ENCODE assay signal across 9 cellular contexts in genomic region chr1:240093120-240093961, GRCh38. TPM values are rescaled to one million over a fixed set of nuclear protein-coding genes. Genes with fewer than 3 reads are reported as not detected.
DNase-seq lines count a peak whose midpoint lies in the region; ATAC-seq and TF ChIP-seq lines count a peak whose summit lies in the region.
"Had no signal": no experiment of that assay in that cellular context is flagged by ENCODE, and none has a peak within 500 bp of the region (broad histone marks: within the 10 kb centered on the region; RNA-seq: fewer than 3 reads in every experiment).

No MANE protein-coding gene starts in this region.

- no peaks in the 10 kb centered on the region for H3K36me3 Mint-ChIP-seq in activated CD4-positive, alpha-beta T cell treated with anti-CD3 and anti-CD28 coated beads for 36 hours (ENCODE audit: low read depth)

- no peaks in the 10 kb centered on the region for H3K9me3 ChIP-seq in body of pancreas
- no peaks in the 10 kb centered on the region for H3K9me3 ChIP-seq in transverse colon
- H3K9me3 ChIP-seq: adrenal gland had no signal

- ATAC-seq in activated CD4-positive, alpha-beta T cell treated with anti-CD3 and anti-CD28 coated beads for 36 hours = no peak
- peak; percentile 4 for ATAC-seq in body of pancreas

- H3K27ac Mint-ChIP-seq in activated CD4-positive, alpha-beta T cell treated with anti-CD3 and anti-CD28 coated beads for 36 hours = no peak overlapping the region

- H3K4me3 ChIP-seq in body of pancreas (no peak overlapping the region), kidney epithelial cell (ENCODE audit: low read depth, low read length) (peak overlapping the region; percentile 58), transverse colon (peak overlapping the region; percentile 33 to 52 (median 44))

- no peak for TF ChIP-seq CTCF in body of pancreas (IDR thresholded peaks at IDR 0.05)
- no peak for TF ChIP-seq CTCF in kidney epithelial cell (IDR thresholded peaks at IDR 0.05; ENCODE audit: insufficient read depth, low read length, poor library complexity, severe bottlenecking)
- TF ChIP-seq CTCF in transverse colon (IDR thresholded peaks at IDR 0.05) = no peak

- H3K27ac ChIP-seq in body of pancreas = no peak overlapping the region
- H3K27ac ChIP-seq in transverse colon = peak overlapping the region; percentile 60 to 74 (median 71)

- DNase-seq in activated CD4-positive, alpha-beta T cell treated with anti-CD3 and anti-CD28 coated beads for 36 hours = peak; percentile 3
- DNase-seq in activated CD4-positive, alpha-beta T cell treated with anti-CD3 and anti-CD28 coated beads for 4 hours = no peak
- peak in 2 of 4 donors; percentile 12 to 22 for DNase-seq in body of pancreas
- no peak for DNase-seq in kidney epithelial cell (ENCODE audit: low read depth)
- DNase-seq in transverse colon = peak; percentile 9
- no peak for DNase-seq in GOT3 (lab: John Stamatoyannopoulos, UW)
- no peak for DNase-seq in NCI-H1048 (lab: John Stamatoyannopoulos, UW)
- DNase-seq in middle frontal gyrus (ENCODE audit: extremely low spot score, low spot score) = no peak

- no peak overlapping the region for H3K4me3 Mint-ChIP-seq in activated CD4-positive, alpha-beta T cell treated with anti-CD3 and anti-CD28 coated beads for 36 hours

- peaks cover 7% of the 10 kb centered on the region for H3K4me1 Mint-ChIP-seq in activated CD4-positive, alpha-beta T cell treated with anti-CD3 and anti-CD28 coated beads for 36 hours

- no peak for TF ChIP-seq EP300 in transverse colon (IDR thresholded peaks at IDR 0.05; ENCODE audit: low read depth)

- intact Hi-C loops in activated CD4-positive, alpha-beta T cell treated with anti-CD3 and anti-CD28 coated beads for 36 hours (cut with DNase I, micrococcal nuclease) = no loop called here
- intact Hi-C loops in body of pancreas (cut with DNase I) (no loop called here), transverse colon (cut with DNase I; ENCODE audit: low total_unique reads) (no loop called here)

- no peak for TF ChIP-seq POLR2A in body of pancreas (IDR thresholded peaks at IDR 0.05)
- no peak for TF ChIP-seq POLR2A in transverse colon (IDR thresholded peaks at IDR 0.05)

- peaks cover 25% of the 10 kb centered on the region for H3K27me3 Mint-ChIP-seq in activated CD4-positive, alpha-beta T cell treated with anti-CD3 and anti-CD28 coated beads for 36 hours

- POLR2A ChIA-PET in activated CD4-positive, alpha-beta T cell treated with anti-CD3 and anti-CD28 coated beads for 36 hours (lab: Charles Lee) = no interaction called here

- in situ Hi-C loops in transverse colon (cut with MboI; ENCODE audit: low pct_ligation_motif_present in 1 of 4, low pct_unique_long_range_greater_than_20kb in 1 of 4, low sequenced_read_pairs in 3 of 4) = no loop called here

- H3K36me3 ChIP-seq in body of pancreas (replicated peaks in 1 of 2; ENCODE audit: insufficient read depth in 1 of 2, low read depth in 2 of 2) = no peaks in the 10 kb centered on the region
- no peaks in the 10 kb centered on the region for H3K36me3 ChIP-seq in kidney epithelial cell (ENCODE audit: control insufficient read depth, insufficient read depth, low read length)
- no peaks in the 10 kb centered on the region for H3K36me3 ChIP-seq in transverse colon
- H3K36me3 ChIP-seq: adrenal gland had no signal

- H3K9me3 Mint-ChIP-seq in activated CD4-positive, alpha-beta T cell treated with anti-CD3 and anti-CD28 coated beads for 36 hours (ENCODE audit: low read depth) = no peaks in the 10 kb centered on the region

- CTCF ChIA-PET in activated CD4-positive, alpha-beta T cell treated with anti-CD3 and anti-CD28 coated beads for 36 hours (lab: Charles Lee) = interaction anchor here (0.6 kb wide), 1 partner anchor 310 kb away, joined by 4 read pairs; no protein-coding TSS in a partner anchor

- peaks cover 21% of the 10 kb centered on the region for H3K4me1 ChIP-seq in body of pancreas
- peaks cover 0 to 25% (median 19%) of the 10 kb centered on the region in 4 donors for H3K4me1 ChIP-seq in transverse colon

- H3K27me3 ChIP-seq in body of pancreas (peaks cover 0 to 18% of the 10 kb centered on the region in 2 donors), kidney epithelial cell (ENCODE audit: control insufficient read depth, insufficient read depth, low read length) (peaks cover 2% of the 10 kb centered on the region), transverse colon (peaks cover 54% of the 10 kb centered on the region)

- WGBS in body of pancreas, 2 donors = 6 to 37% methylated on average over 3 to 51 of the region's 65 CpGs
- WGBS in transverse colon (ENCODE audit: low coverage in 1 of 2), 2 donors = 31% methylated on average over 56 of the region's 65 CpGs; no CpG with 5 or more reads in 1 of the 2 donors

RNA-seq across cellular contexts. Expression of gene FMN2, which starts 1.7 kb away (rescaled TPM):
- not detected for total RNA-seq in activated CD4-positive, alpha-beta T cell treated with anti-CD3 and anti-CD28 coated beads for 36 hours
- total RNA-seq in body of pancreas (under 1 TPM; 0.26 to 0.33 TPM), kidney epithelial cell (0.33 and 1.6 TPM in 2 replicates), transverse colon (10 to 100 TPM in 1 of 4 donors, 1 to 10 TPM in 3; 3.6 to 35.5 (median 5.6) TPM)

Comparison
In these comparisons a context has a peak if more than half of its experiments do, and no peak if none do; other contexts are left out.
1. DNase-seq: peak in activated CD4-positive, alpha-beta T cell treated with anti-CD3 and anti-CD28 coated beads for 36 hours (single experiment) and transverse colon (single experiment); none in activated CD4-positive, alpha-beta T cell treated with anti-CD3 and anti-CD28 coated beads for 4 hours (0 of 2), kidney epithelial cell (single experiment), GOT3 (single experiment), NCI-H1048 (single experiment) and middle frontal gyrus (single experiment).
2. H3K27ac ChIP-seq: peak in transverse colon (4 of 4); none in body of pancreas (0 of 4).
3. H3K4me3 ChIP-seq: peak in kidney epithelial cell (single experiment) and transverse colon (4 of 4); none in body of pancreas (0 of 2).